In genomic region chr9:127521919-127522304, GRCh38 we compare ENCODE assay signal across 9 cellular contexts.
DNase-seq lines count a peak whose midpoint lies in the region; ATAC-seq and TF ChIP-seq lines count a peak whose summit lies in the region.
"Had no signal": no experiment of that assay in that cellular context is flagged by ENCODE, and none has a peak within 500 bp of the region (broad histone marks: within the 10 kb centered on the region; RNA-seq: fewer than 3 reads in every experiment).

No MANE protein-coding gene starts in this region.

- peaks cover 38% of the 10 kb centered on the region for H3K9me3 Mint-ChIP-seq in endodermal cell

- TF ChIP-seq POLR2A in thyroid gland (IDR thresholded peaks at IDR 0.05): peak in 1 of 2 donors; percentile 8

- WGBS in endodermal cell (ENCODE audit: insufficient coverage in 1 of 2, insufficient read length in 1 of 2), 2 experiments: 91% methylated on average over 5 of the region's 5 CpGs; no CpG with 5 or more reads in 1 of the 2 experiments
- WGBS in mesodermal cell (ENCODE audit: insufficient coverage in 2 of 2), 2 experiments: 86 to 94% methylated on average over 4 of the region's 5 CpGs
- WGBS in thyroid gland, 2 donors: 34 to 47% methylated on average over 3 to 4 of the region's 5 CpGs

- peak overlapping the region; percentile 82 for H3K27ac Mint-ChIP-seq in endodermal cell

- H3K27ac ChIP-seq in endodermal cell (ENCODE audit: low read depth, low read length) (peak overlapping the region; percentile 49), mesodermal cell (ENCODE audit: low read depth, low read length, severe bottlenecking) (peak overlapping the region; percentile 99), thyroid gland (peak overlapping the region; percentile 77 to 90 (median 80))

- H3K4me1 ChIP-seq in NT2/D1 (ENCODE audit: insufficient read depth, insufficient read length) (peaks cover 41% of the 10 kb centered on the region), endodermal cell (ENCODE audit: control insufficient read depth, insufficient read depth, low read length) (no peaks in the 10 kb centered on the region), mesodermal cell (ENCODE audit: control insufficient read depth, insufficient read depth, low read length, poor library complexity, severe bottlenecking) (peaks cover 70% of the 10 kb centered on the region), thyroid gland (peaks cover 22 to 42% of the 10 kb centered on the region in 2 donors)

- H3K9me3 ChIP-seq in NT2/D1 (ENCODE audit: insufficient read depth, low read length) (peaks cover 48% of the 10 kb centered on the region), endodermal cell (ENCODE audit: control insufficient read depth, low read length) (peaks cover 35% of the 10 kb centered on the region), mesodermal cell (ENCODE audit: control insufficient read depth, low read length) (peaks cover 19% of the 10 kb centered on the region), thyroid gland (no peaks in the 10 kb centered on the region)

- no peak for ATAC-seq in GM21367 (IDR thresholded peaks at IDR 0.05; ENCODE audit: unreplicated experiment)

- peaks cover 77% of the 10 kb centered on the region for H3K36me3 Mint-ChIP-seq in endodermal cell (ENCODE audit: low read depth)

- H3K9ac ChIP-seq in NT2/D1 (ENCODE audit: insufficient read length, low read depth) (peak overlapping the region; percentile 44), endodermal cell (ENCODE audit: extremely low read depth, low read length, poor library complexity, severe bottlenecking) (no peak overlapping the region)

- no peak overlapping the region for H3K4me3 Mint-ChIP-seq in endodermal cell

- no peaks in the 10 kb centered on the region for H3K27me3 Mint-ChIP-seq in endodermal cell (ENCODE audit: insufficient read depth)

- DNase-seq in NT2/D1 (ENCODE audit: low read depth, low spot score) (no peak), endodermal cell (no peak), thyroid gland (peak; percentile 85 to 86), posterior vena cava (ENCODE audit: low spot score) (no peak), superior temporal gyrus (ENCODE audit: extremely low spot score) (no peak), NCI-H1694 (lab: John Stamatoyannopoulos, UW) (no peak)
- DNase-seq: DMS79 had no signal

- H3K27me3 ChIP-seq in NT2/D1 (ENCODE audit: insufficient read depth, insufficient read length): no peaks in the 10 kb centered on the region
- H3K27me3 ChIP-seq in endodermal cell (ENCODE audit: control insufficient read depth, insufficient read depth, low read length, poor library complexity, severe bottlenecking): no peaks in the 10 kb centered on the region
- no peaks in the 10 kb centered on the region for H3K27me3 ChIP-seq in thyroid gland

- TF ChIP-seq CTCF in endodermal cell (conservative IDR thresholded peaks at IDR 0.05) (no peak), thyroid gland (IDR thresholded peaks at IDR 0.05) (no peak)

- no peaks in the 10 kb centered on the region for H3K4me1 Mint-ChIP-seq in endodermal cell

- H3K4me3 ChIP-seq in NT2/D1 (ENCODE audit: insufficient read length, low read depth): no peak overlapping the region
- H3K4me3 ChIP-seq in endodermal cell (ENCODE audit: low read length): no peak overlapping the region
- no peak overlapping the region for H3K4me3 ChIP-seq in mesodermal cell (ENCODE audit: extremely low read depth, insufficient read depth, low read length, poor library complexity, severe bottlenecking)
- no peak overlapping the region for H3K4me3 ChIP-seq in thyroid gland (replicated peaks in 1 of 3)

- intact Hi-C loops in thyroid gland (cut with DNase I): no loop called here
- intact Hi-C loops in posterior vena cava (cut with DNase I): loop anchor here in 1 of 2 donors (5.0 kb wide), 1 partner anchor 210 kb away; no protein-coding TSS in a partner anchor

- H3K36me3 ChIP-seq in NT2/D1 (ENCODE audit: insufficient read depth, insufficient read length, low read length) (peaks cover 75% of the 10 kb centered on the region), endodermal cell (ENCODE audit: control insufficient read depth, insufficient read depth, low read length) (peaks cover 56% of the 10 kb centered on the region), mesodermal cell (ENCODE audit: control insufficient read depth, insufficient read depth, low read length) (peaks cover 80% of the 10 kb centered on the region), thyroid gland (peaks cover 42 to 53% of the 10 kb centered on the region in 2 donors)

Comparison
In these comparisons a context has a peak if more than half of its experiments do, and no peak if none do; other contexts are left out.
1. DNase-seq: peak in thyroid gland (2 of 2); none in NT2/D1 (single experiment), endodermal cell (single experiment), posterior vena cava (single experiment), superior temporal gyrus (single experiment) and NCI-H1694 (single experiment).
2. H3K27ac ChIP-seq: peak in every context shown above with its lines; median percentile 99 in mesodermal cell; 80 in thyroid gland; 49 in endodermal cell.